29 cellular contexts compared by ENCODE assay signal in genomic region chr2:157905092-157905491, GRCh38.
"Had no signal": no experiment of that assay in that cellular context is flagged by ENCODE, and none has a peak within 500 bp of the region (broad histone marks: within the 10 kb centered on the region; RNA-seq: fewer than 3 reads in every experiment).

No MANE protein-coding gene starts in this region.

- FAIRE-seq: colon, islet of Langerhans had no signal

- H3K79me2 ChIP-seq: hepatocyte had no signal

- H3K4me2 ChIP-seq: hepatocyte had no signal

- H3K4me3 ChIP-seq: dorsolateral prefrontal cortex, gastroesophageal sphincter, heart left ventricle, hepatocyte, lower lobe of right lung, ovary, psoas muscle, skin epidermis, suprapubic skin, transverse colon, upper lobe of right lung, uterus had no signal

- H3K27ac ChIP-seq: dorsolateral prefrontal cortex, epithelial cell of prostate, gastroesophageal sphincter, heart left ventricle, hepatocyte, lower lobe of right lung, ovary, psoas muscle, skin epidermis, suprapubic skin, transverse colon, upper lobe of right lung, uterus had no signal

- H2AFZ ChIP-seq: hepatocyte had no signal

- H3K27me3 ChIP-seq: dorsolateral prefrontal cortex, gastroesophageal sphincter, heart left ventricle, hepatocyte, ovary, suprapubic skin, transverse colon, upper lobe of right lung, uterus had no signal

- H3K9me3 ChIP-seq: gastroesophageal sphincter, heart left ventricle, lower lobe of right lung, ovary, psoas muscle, suprapubic skin, transverse colon, upper lobe of right lung, uterus had no signal

- DNase-seq: dorsolateral prefrontal cortex; effector CD4-positive, alpha-beta T cell; foreskin fibroblast; heart left ventricle; left cardiac atrium; left ventricle myocardium superior; lower lobe of right lung; natural killer cell; occipital lobe; ovary; posterior cingulate gyrus; psoas muscle; right cardiac atrium; stimulated activated CD4-positive, alpha-beta T cell treated with anti-CD3 and anti-CD28 coated beads, Interleukin-1b, Interleukin-23, amount 100 ng/mL, for 48 hours; stimulated activated CD4-positive, alpha-beta T cell treated with anti-CD3 and anti-CD28 coated beads, Interleukin-4, amount 100 ng/mL, for 1 hour; stimulated activated CD8-positive, alpha-beta memory T cell treated with anti-CD3 and anti-CD28 coated beads, Interleukin-4, amount 100 ng/mL, for 48 hours; stimulated activated naive CD4-positive, alpha-beta T cell; stimulated activated naive CD8-positive, alpha-beta T cell treated with anti-CD3 and anti-CD28 coated beads, Interleukin-15, amount 100 ng/mL, for 72 hours; transverse colon; upper lobe of right lung; uterus had no signal

- H3K4me1 ChIP-seq: gastroesophageal sphincter, lower lobe of right lung, psoas muscle, suprapubic skin, transverse colon, upper lobe of right lung, uterus had no signal

- H3K36me3 ChIP-seq: gastroesophageal sphincter, heart left ventricle, lower lobe of right lung, ovary, suprapubic skin, transverse colon, upper lobe of right lung, uterus had no signal

- ATAC-seq: esophagus mucosa; gastroesophageal sphincter; heart left ventricle; left cardiac atrium; left ventricle myocardium superior; lower lobe of right lung; natural killer cell; psoas muscle; right cardiac atrium; stimulated activated naive CD8-positive, alpha-beta T cell treated with anti-CD3 and anti-CD28 coated beads, Interleukin-15, amount 100 ng/mL, for 72 hours; upper lobe of right lung had no signal
